ENCODE assay signal across 12 cellular contexts in genomic region chr18:47911877-47912276, GRCh38. TPM values are rescaled to one million over a fixed set of nuclear protein-coding genes. Genes with fewer than 3 reads are reported as not detected.
DNase-seq lines count a peak whose midpoint lies in the region; ATAC-seq and TF ChIP-seq lines count a peak whose summit lies in the region.
"Had no signal": no experiment of that assay in that cellular context is flagged by ENCODE, and none has a peak within 500 bp of the region (broad histone marks: within the 10 kb centered on the region; RNA-seq: fewer than 3 reads in every experiment).

No MANE protein-coding gene starts in this region.

- no peaks in the 10 kb centered on the region for H3K9me3 ChIP-seq in transverse colon
- H3K9me3 ChIP-seq: thyroid gland had no signal

- CTCF ChIA-PET in activated naive CD4-positive, alpha-beta T cell treated with anti-CD3 and anti-CD28 coated beads, Interleukin-2, amount 10 ng/mL, durations not matched to agents 7 days and 5 days (lab: Charles Lee) = interaction anchor here (1.1 kb wide), 1 partner anchor 17 kb away, joined by 3 read pairs; no protein-coding TSS in a partner anchor

- no peak overlapping the region for H3K4me3 Mint-ChIP-seq in activated naive CD4-positive, alpha-beta T cell treated with anti-CD3 and anti-CD28 coated beads, Interleukin-2, amount 10 ng/mL, durations not matched to agents 7 days and 5 days
- H3K4me3 Mint-ChIP-seq in mesothelial cell of epicardium = no peak overlapping the region

- H3K9me3 Mint-ChIP-seq in activated naive CD4-positive, alpha-beta T cell treated with anti-CD3 and anti-CD28 coated beads, Interleukin-2, amount 10 ng/mL, durations not matched to agents 7 days and 5 days = peaks cover 6% of the 10 kb centered on the region
- peaks cover 5% of the 10 kb centered on the region for H3K9me3 Mint-ChIP-seq in mesothelial cell of epicardium

- peaks cover 37% of the 10 kb centered on the region for H3K4me1 Mint-ChIP-seq in activated naive CD4-positive, alpha-beta T cell treated with anti-CD3 and anti-CD28 coated beads, Interleukin-2, amount 10 ng/mL, durations not matched to agents 7 days and 5 days
- peaks cover 44% of the 10 kb centered on the region for H3K4me1 Mint-ChIP-seq in mesothelial cell of epicardium

- intact Hi-C loops in transverse colon (cut with DNase I; ENCODE audit: low total_unique reads) = no loop called here

- no peaks in the 10 kb centered on the region for H3K36me3 ChIP-seq in transverse colon
- H3K36me3 ChIP-seq: thyroid gland had no signal

- TF ChIP-seq EP300 in transverse colon (IDR thresholded peaks at IDR 0.05; ENCODE audit: low read depth) = no peak

- H3K4me1 ChIP-seq in transverse colon = peaks cover 7 to 58% (median 43%) of the 10 kb centered on the region in 4 donors

- in situ Hi-C loops in transverse colon (cut with MboI; ENCODE audit: low pct_ligation_motif_present in 1 of 4, low pct_unique_long_range_greater_than_20kb in 1 of 4, low sequenced_read_pairs in 3 of 4) = no loop called here

- no peak overlapping the region for H3K4me3 ChIP-seq in transverse colon
- H3K4me3 ChIP-seq: thyroid gland had no signal

- peaks cover 41% of the 10 kb centered on the region for H3K36me3 Mint-ChIP-seq in activated naive CD4-positive, alpha-beta T cell treated with anti-CD3 and anti-CD28 coated beads, Interleukin-2, amount 10 ng/mL, durations not matched to agents 7 days and 5 days
- H3K36me3 Mint-ChIP-seq in mesothelial cell of epicardium = peaks cover 19% of the 10 kb centered on the region

- H3K27ac Mint-ChIP-seq in activated naive CD4-positive, alpha-beta T cell treated with anti-CD3 and anti-CD28 coated beads, Interleukin-2, amount 10 ng/mL, durations not matched to agents 7 days and 5 days = peak overlapping the region; percentile 5
- H3K27ac Mint-ChIP-seq in mesothelial cell of epicardium = peak overlapping the region; percentile 9

- H3K27me3 Mint-ChIP-seq in activated naive CD4-positive, alpha-beta T cell treated with anti-CD3 and anti-CD28 coated beads, Interleukin-2, amount 10 ng/mL, durations not matched to agents 7 days and 5 days = no peaks in the 10 kb centered on the region
- H3K27me3 Mint-ChIP-seq in mesothelial cell of epicardium (ENCODE audit: low read depth) = no peaks in the 10 kb centered on the region

- no peaks in the 10 kb centered on the region for H3K27me3 ChIP-seq in transverse colon
- H3K27me3 ChIP-seq: thyroid gland had no signal

- H3K27ac ChIP-seq in caudate nucleus (ENCODE audit: low read depth, low read length) (peak overlapping the region; percentile 5), transverse colon (peak overlapping the region; percentile 3 to 75 (median 57))

- WGBS in transverse colon (ENCODE audit: low coverage in 1 of 2), 2 donors = 58 to 73% methylated on average over 4 of the region's 4 CpGs

- TF ChIP-seq CTCF in mesothelial cell of epicardium (IDR thresholded peaks at IDR 0.05; ENCODE audit: unreplicated experiment) = no peak
- TF ChIP-seq CTCF in transverse colon (IDR thresholded peaks at IDR 0.05) = no peak

- DNase-seq in activated naive CD4-positive, alpha-beta T cell treated with anti-CD3 and anti-CD28 coated beads, Interleukin-2, amount 10 ng/mL, durations not matched to agents 7 days and 5 days = no peak
- DNase-seq in activated naive CD4-positive, alpha-beta T cell treated with anti-CD3 and anti-CD28 coated beads, Interleukin-2, amount 50 U/mL, for 16 hours = no peak
- DNase-seq in caudate nucleus (lab: John Stamatoyannopoulos, UW) (no peak), mesothelial cell of epicardium (ENCODE audit: low spot score in 2 of 2, unreplicated experiment in 2 of 2) (no peak), transverse colon (no peak), NCI-H2171 treated with DMSO at 0.1 percent for 48 hours (lab: John Stamatoyannopoulos, UW) (no peak), CD1c-positive myeloid dendritic cell (ENCODE audit: extremely low spot score) (no peak)
- DNase-seq: Kasumi-1, PC-3, T-helper 9 cell, thyroid gland had no signal

- TF ChIP-seq POLR2A in transverse colon (IDR thresholded peaks at IDR 0.05) = no peak

- ATAC-seq in SK-N-SH treated with all-trans-retinoic acid at 6 μM for 48 hours = no peak
- ATAC-seq: PC-3 had no signal

TF ChIP-seq in SK-N-SH treated with all-trans-retinoic acid at 6 μM for 48 hours, 23 proteins besides CTCF, POLR2A, EP300 and RAD21:
- TF ChIP-seq ARNTL (CRISPR knock-in tag; IDR thresholded peaks at IDR 0.05; ENCODE audit: borderline replicate concordance, low read depth) (no peak), ZFP30 (CRISPR knock-in tag; IDR thresholded peaks at IDR 0.05) (no peak), ZNF70 (CRISPR knock-in tag; IDR thresholded peaks at IDR 0.05) (no peak), PPARA (CRISPR knock-in tag; IDR thresholded peaks at IDR 0.05; ENCODE audit: borderline replicate concordance) (no peak), GLIS3 (CRISPR knock-in tag; IDR thresholded peaks at IDR 0.05) (no peak), ISL1 (CRISPR knock-in tag; IDR thresholded peaks at IDR 0.05) (no peak), RARB (CRISPR knock-in tag; IDR thresholded peaks at IDR 0.05) (no peak), ZNF8 (CRISPR knock-in tag; IDR thresholded peaks at IDR 0.05) (no peak), ZFP3 (CRISPR knock-in tag; IDR thresholded peaks at IDR 0.05) (no peak), BACH2 (CRISPR knock-in tag; IDR thresholded peaks at IDR 0.05; ENCODE audit: borderline replicate concordance) (no peak), ESRRG (CRISPR knock-in tag; IDR thresholded peaks at IDR 0.05) (no peak), ZC3H10 (CRISPR knock-in tag; IDR thresholded peaks at IDR 0.05) (no peak), ZNF565 (CRISPR knock-in tag; conservative IDR thresholded peaks at IDR 0.05; ENCODE audit: low read depth) (no peak), TCF4 (CRISPR knock-in tag; IDR thresholded peaks at IDR 0.05; ENCODE audit: borderline replicate concordance) (no peak), CSDC2 (CRISPR knock-in tag; IDR thresholded peaks at IDR 0.05) (no peak), SNAI2 (CRISPR knock-in tag; IDR thresholded peaks at IDR 0.05) (no peak), OSR1 (CRISPR knock-in tag; IDR thresholded peaks at IDR 0.05) (no peak), TOX (CRISPR knock-in tag; IDR thresholded peaks at IDR 0.05; ENCODE audit: borderline replicate concordance) (no peak)
- TF ChIP-seq, protein P1, sequence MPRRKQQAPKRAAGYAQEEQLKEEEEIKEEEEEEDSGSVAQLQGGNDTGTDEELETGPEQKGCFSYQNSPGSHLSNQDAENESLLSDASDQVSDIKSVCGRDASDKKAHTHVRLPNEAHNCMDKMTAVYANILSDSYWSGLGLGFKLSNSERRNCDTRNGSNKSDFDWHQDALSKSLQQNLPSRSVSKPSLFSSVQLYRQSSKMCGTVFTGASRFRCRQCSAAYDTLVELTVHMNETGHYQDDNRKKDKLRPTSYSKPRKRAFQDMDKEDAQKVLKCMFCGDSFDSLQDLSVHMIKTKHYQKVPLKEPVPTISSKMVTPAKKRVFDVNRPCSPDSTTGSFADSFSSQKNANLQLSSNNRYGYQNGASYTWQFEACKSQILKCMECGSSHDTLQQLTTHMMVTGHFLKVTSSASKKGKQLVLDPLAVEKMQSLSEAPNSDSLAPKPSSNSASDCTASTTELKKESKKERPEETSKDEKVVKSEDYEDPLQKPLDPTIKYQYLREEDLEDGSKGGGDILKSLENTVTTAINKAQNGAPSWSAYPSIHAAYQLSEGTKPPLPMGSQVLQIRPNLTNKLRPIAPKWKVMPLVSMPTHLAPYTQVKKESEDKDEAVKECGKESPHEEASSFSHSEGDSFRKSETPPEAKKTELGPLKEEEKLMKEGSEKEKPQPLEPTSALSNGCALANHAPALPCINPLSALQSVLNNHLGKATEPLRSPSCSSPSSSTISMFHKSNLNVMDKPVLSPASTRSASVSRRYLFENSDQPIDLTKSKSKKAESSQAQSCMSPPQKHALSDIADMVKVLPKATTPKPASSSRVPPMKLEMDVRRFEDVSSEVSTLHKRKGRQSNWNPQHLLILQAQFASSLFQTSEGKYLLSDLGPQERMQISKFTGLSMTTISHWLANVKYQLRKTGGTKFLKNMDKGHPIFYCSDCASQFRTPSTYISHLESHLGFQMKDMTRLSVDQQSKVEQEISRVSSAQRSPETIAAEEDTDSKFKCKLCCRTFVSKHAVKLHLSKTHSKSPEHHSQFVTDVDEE (CRISPR knock-in tag; IDR thresholded peaks at IDR 0.05) = no peak
- TF ChIP-seq, protein P2, sequence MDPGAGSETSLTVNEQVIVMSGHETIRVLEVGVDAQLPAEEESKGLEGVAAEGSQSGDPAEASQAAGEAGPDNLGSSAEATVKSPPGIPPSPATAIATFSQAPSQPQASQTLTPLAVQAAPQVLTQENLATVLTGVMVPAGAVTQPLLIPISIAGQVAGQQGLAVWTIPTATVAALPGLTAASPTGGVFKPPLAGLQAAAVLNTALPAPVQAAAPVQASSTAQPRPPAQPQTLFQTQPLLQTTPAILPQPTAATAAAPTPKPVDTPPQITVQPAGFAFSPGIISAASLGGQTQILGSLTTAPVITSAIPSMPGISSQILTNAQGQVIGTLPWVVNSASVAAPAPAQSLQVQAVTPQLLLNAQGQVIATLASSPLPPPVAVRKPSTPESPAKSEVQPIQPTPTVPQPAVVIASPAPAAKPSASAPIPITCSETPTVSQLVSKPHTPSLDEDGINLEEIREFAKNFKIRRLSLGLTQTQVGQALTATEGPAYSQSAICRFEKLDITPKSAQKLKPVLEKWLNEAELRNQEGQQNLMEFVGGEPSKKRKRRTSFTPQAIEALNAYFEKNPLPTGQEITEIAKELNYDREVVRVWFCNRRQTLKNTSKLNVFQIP (CRISPR knock-in tag; IDR thresholded peaks at IDR 0.05; ENCODE audit: borderline replicate concordance, low read depth) = no peak

RNA-seq across cellular contexts. Expression of gene SMAD2, which starts 18.6 kb away (rescaled TPM):
- total RNA-seq in mesothelial cell of epicardium (161 to 164 TPM (median 164 TPM) in 3 replicates), transverse colon (10 to 100 TPM; 17.9 to 68.8 (median 43.9) TPM)
